In genomic region chr6:43916924-43917877, GRCh38 we compare ENCODE assay signal across 1 cellular context.
TF ChIP-seq lines count a peak whose summit lies in the region.

No MANE protein-coding gene starts in this region.

TF ChIP-seq in HepG2, 621 proteins besides CTCF, POLR2A, EP300 and RAD21 (continued from another document and continues in another):
- TF ChIP-seq CSRNP2 (CRISPR knock-in tag; conservative IDR thresholded peaks at IDR 0.05; ENCODE audit: low read depth), result no peak
- no peak for TF ChIP-seq ZNF777 (CRISPR knock-in tag; IDR thresholded peaks at IDR 0.05)
- TF ChIP-seq ZFX (CRISPR knock-in tag; IDR thresholded peaks at IDR 0.05; ENCODE audit: low read depth), result peak; percentile 88
- TF ChIP-seq TFDP2 (CRISPR knock-in tag; IDR thresholded peaks at IDR 0.05), result peak; percentile 28; the same call in 1 of the 2 replicates
- peak; percentile 52 for TF ChIP-seq ZSCAN9 (CRISPR knock-in tag; IDR thresholded peaks at IDR 0.05; ENCODE audit: borderline replicate concordance)
- TF ChIP-seq SRF (IDR thresholded peaks at IDR 0.05; ENCODE audit: low read depth, low read length), result no peak
- TF ChIP-seq ATF2 (CRISPR knock-in tag; IDR thresholded peaks at IDR 0.05), result peak; percentile 88
- TF ChIP-seq MBD4 (IDR thresholded peaks at IDR 0.05; ENCODE audit: borderline replicate concordance, low read length), result no peak
- peak; percentile 88 for TF ChIP-seq ZBTB7A (CRISPR knock-in tag; IDR thresholded peaks at IDR 0.05)
- 0 out of 2 replicates have a peak, but pooled peaks have one; percentile 35 for TF ChIP-seq HOXA9 (CRISPR knock-in tag; IDR thresholded peaks at IDR 0.05; ENCODE audit: borderline replicate concordance)
- peak; percentile 97 for TF ChIP-seq KDM6A (CRISPR knock-in tag; IDR thresholded peaks at IDR 0.05; ENCODE audit: low read depth)
- TF ChIP-seq TRAFD1 (CRISPR knock-in tag; IDR thresholded peaks at IDR 0.05; ENCODE audit: borderline replicate concordance), result no peak
- no peak for TF ChIP-seq NPAS2 (CRISPR knock-in tag; IDR thresholded peaks at IDR 0.05; ENCODE audit: borderline replicate concordance)
- peak; percentile 64; the same call in 1 of the 2 replicates for TF ChIP-seq TGIF2 (CRISPR knock-in tag; IDR thresholded peaks at IDR 0.05)
- TF ChIP-seq ZNF724P (CRISPR knock-in tag; IDR thresholded peaks at IDR 0.05; ENCODE audit: borderline replicate concordance), result peak; percentile 62; the same call in 1 of the 2 replicates
- peak; percentile 67 for TF ChIP-seq MYPOP (CRISPR knock-in tag; IDR thresholded peaks at IDR 0.05)
- TF ChIP-seq MEIS1 (CRISPR knock-in tag; IDR thresholded peaks at IDR 0.05; ENCODE audit: borderline replicate concordance), result peak; percentile 75; the same call in 1 of the 2 replicates
- TF ChIP-seq ZNF616 (CRISPR knock-in tag; IDR thresholded peaks at IDR 0.05; ENCODE audit: low read depth), result no peak
- no peak; the same call in 1 of the 2 replicates for TF ChIP-seq ZNF460 (CRISPR knock-in tag; IDR thresholded peaks at IDR 0.05; ENCODE audit: borderline replicate concordance)
- no peak for TF ChIP-seq AGO2 (optimal IDR thresholded peaks at IDR 0.05; ENCODE audit: low read depth, low read length)
- TF ChIP-seq ZNF790 (CRISPR knock-in tag; IDR thresholded peaks at IDR 0.05; ENCODE audit: borderline replicate concordance), result 0 out of 2 replicates have a peak, but pooled peaks have one; percentile 53
- TF ChIP-seq ZNF557 (CRISPR knock-in tag; IDR thresholded peaks at IDR 0.05), result no peak
- TF ChIP-seq KLF13 (CRISPR knock-in tag; IDR thresholded peaks at IDR 0.05), result peak; percentile 81; the same call in 1 of the 2 replicates
- TF ChIP-seq GFI1 (CRISPR knock-in tag; IDR thresholded peaks at IDR 0.05; ENCODE audit: borderline replicate concordance), result peak; percentile 92
- no peak for TF ChIP-seq GPBP1L1 (CRISPR knock-in tag; IDR thresholded peaks at IDR 0.05)
- no peak; the same call in 1 of the 2 replicates for TF ChIP-seq ZNF468 (CRISPR knock-in tag; IDR thresholded peaks at IDR 0.05)
- TF ChIP-seq JDP2 (CRISPR knock-in tag; IDR thresholded peaks at IDR 0.05; ENCODE audit: borderline replicate concordance), result no peak
- TF ChIP-seq RERE (CRISPR knock-in tag; IDR thresholded peaks at IDR 0.05; ENCODE audit: low read depth), result peak; percentile 37; the same call in 1 of the 2 replicates
- no peak for TF ChIP-seq HCFC1 (IDR thresholded peaks at IDR 0.05; ENCODE audit: low read depth, low read length)
- peak; percentile 98 for TF ChIP-seq HDAC1 (CRISPR knock-in tag; IDR thresholded peaks at IDR 0.05)
- TF ChIP-seq U2AF1 (optimal IDR thresholded peaks at IDR 0.05; ENCODE audit: low read depth, low read length), result no peak
- TF ChIP-seq PAF1 (CRISPR knock-in tag; IDR thresholded peaks at IDR 0.05), result no peak
- TF ChIP-seq MTA3 (CRISPR knock-in tag; IDR thresholded peaks at IDR 0.05), result no peak
- TF ChIP-seq ZNF878 (CRISPR knock-in tag; IDR thresholded peaks at IDR 0.05), result peak; percentile 77
- TF ChIP-seq IKZF4 (CRISPR knock-in tag; IDR thresholded peaks at IDR 0.05; ENCODE audit: borderline replicate concordance, low read depth, not compliant biosample characterization), result no peak
- peak; percentile 83; the same call in 1 of the 2 replicates for TF ChIP-seq ETV5 (CRISPR knock-in tag; IDR thresholded peaks at IDR 0.05; ENCODE audit: borderline replicate concordance)
- TF ChIP-seq UBTF (CRISPR knock-in tag; IDR thresholded peaks at IDR 0.05), result peak; percentile 80
- TF ChIP-seq ZBTB1 (CRISPR knock-in tag; IDR thresholded peaks at IDR 0.05; ENCODE audit: borderline replicate concordance), result no peak
- TF ChIP-seq THAP11 (CRISPR knock-in tag; IDR thresholded peaks at IDR 0.05), result peak; percentile 75; the same call in 1 of the 2 replicates
- TF ChIP-seq CENPBD1 (CRISPR knock-in tag; IDR thresholded peaks at IDR 0.05; ENCODE audit: borderline replicate concordance, low read depth), result no peak
- no peak for TF ChIP-seq PLSCR1 (CRISPR knock-in tag; IDR thresholded peaks at IDR 0.05; ENCODE audit: borderline replicate concordance)
- no peak for TF ChIP-seq ZNF326 (CRISPR knock-in tag; IDR thresholded peaks at IDR 0.05; ENCODE audit: borderline replicate concordance)
- TF ChIP-seq ZBTB7B (CRISPR knock-in tag; IDR thresholded peaks at IDR 0.05), result peak; percentile 97
- peak; percentile 82; the same call in 1 of the 2 replicates for TF ChIP-seq ZNF614 (CRISPR knock-in tag; IDR thresholded peaks at IDR 0.05; ENCODE audit: borderline replicate concordance)
- no peak for TF ChIP-seq POLR2AphosphoS2 (IDR thresholded peaks at IDR 0.05; ENCODE audit: low read depth, low read length)
